28 cellular contexts compared by ENCODE assay signal in genomic region chr3:130897316-130897715, GRCh38. TPM values are rescaled to one million over a fixed set of nuclear protein-coding genes. Genes with fewer than 3 reads are reported as not detected.
DNase-seq lines count a peak whose midpoint lies in the region; ATAC-seq and TF ChIP-seq lines count a peak whose summit lies in the region.
"Had no signal": no experiment of that assay in that cellular context is flagged by ENCODE, and none has a peak within 500 bp of the region (broad histone marks: within the 10 kb centered on the region; RNA-seq: fewer than 3 reads in every experiment).

No MANE protein-coding gene starts in this region.

- H3K36me3 ChIP-seq in Loucy (ENCODE audit: insufficient read depth, low read length): no peaks in the 10 kb centered on the region
- H3K36me3 ChIP-seq: lower lobe of right lung, thyroid gland had no signal

- H2AFZ ChIP-seq in Loucy (ENCODE audit: low read length): no peak overlapping the region

- H3K27me3 ChIP-seq in Loucy (ENCODE audit: insufficient read depth, low read length, poor library complexity, severe bottlenecking) (no peaks in the 10 kb centered on the region), dorsolateral prefrontal cortex (no peaks in the 10 kb centered on the region)
- H3K27me3 ChIP-seq: thyroid gland had no signal

- H3K27me3 Mint-ChIP-seq in brain (peaks cover 13% of the 10 kb centered on the region), nephron progenitor cell (ENCODE audit: low read depth, poor library complexity) (no peaks in the 10 kb centered on the region)
- H3K27me3 Mint-ChIP-seq: central memory CD8-positive, alpha-beta T cell had no signal

- H3F3A ChIP-seq in Loucy (ENCODE audit: low read depth): no peaks in the 10 kb centered on the region

- H3K4me3 ChIP-seq in Loucy (ENCODE audit: low read length, poor library complexity, severe bottlenecking) (peak overlapping the region; percentile 92), dorsolateral prefrontal cortex (peak overlapping the region in 6 of 59 donors; percentile 15 to 95 (median 90))
- H3K4me3 ChIP-seq: lower lobe of right lung, thyroid gland had no signal

- no peaks in the 10 kb centered on the region for H3K9me3 Mint-ChIP-seq in brain
- no peaks in the 10 kb centered on the region for H3K9me3 Mint-ChIP-seq in nephron progenitor cell
- H3K9me3 Mint-ChIP-seq: CD8-positive, alpha-beta T cell; central memory CD8-positive, alpha-beta T cell; T-helper 2 cell treated with Interferon-gamma antibody and Interleukin-4, amounts not matched to agents 5 μg/mL and 100 μg/mL, for 36 hours had no signal

- H3K4me1 ChIP-seq in Loucy (ENCODE audit: insufficient read depth, low read length, poor library complexity, severe bottlenecking): peaks cover 80% of the 10 kb centered on the region

- H3K4me3 Mint-ChIP-seq in brain (peak overlapping the region; percentile 33 to 99 (median 95)), nephron progenitor cell (peak overlapping the region; percentile 35)
- H3K4me3 Mint-ChIP-seq: CD8-positive, alpha-beta T cell; central memory CD8-positive, alpha-beta T cell had no signal

- no peaks in the 10 kb centered on the region for H3K9me2 ChIP-seq in Loucy (replicated peaks; ENCODE audit: low read depth, low read length)
- H3K9me2 ChIP-seq: SK-N-SH had no signal

- intact Hi-C loops in dorsolateral prefrontal cortex (cut with DNase I): loop anchor here (10.0 kb wide), 2 partner anchors 127 to 607 kb away; partner anchors contain the start of genes ASTE1 (in 1 of the 2), MRPL3 (in 1 of the 2) and NEK11 (in 1 of the 2)

- no peak overlapping the region for H3K27ac ChIP-seq in dorsolateral prefrontal cortex
- H3K27ac ChIP-seq: lower lobe of right lung, thyroid gland, WERI-Rb-1 had no signal

- no peak for ATAC-seq in GM21528 (IDR thresholded peaks at IDR 0.05; ENCODE audit: low FRiP score, unreplicated experiment)
- ATAC-seq: CD8-positive, alpha-beta T cell; lower lobe of right lung; stimulated activated naive CD8-positive, alpha-beta T cell treated with anti-CD3 and anti-CD28 coated beads, Interleukin-15, Interleukin-2, amounts not matched to agents 100 U/mL and 50 U/mL, for 24 hours had no signal

- H3K36me3 Mint-ChIP-seq in brain (no peaks in the 10 kb centered on the region), nephron progenitor cell (ENCODE audit: low read depth) (no peaks in the 10 kb centered on the region)

- peak overlapping the region in 3 of 5 experiments; percentile 6 to 98 (median 21) for H3K27ac Mint-ChIP-seq in brain
- no peak overlapping the region for H3K27ac Mint-ChIP-seq in nephron progenitor cell
- H3K27ac Mint-ChIP-seq: CD8-positive, alpha-beta T cell; T-helper 2 cell treated with Interferon-gamma antibody and Interleukin-4, amounts not matched to agents 5 μg/mL and 100 μg/mL, for 36 hours had no signal

- H4K20me1 ChIP-seq in Loucy (ENCODE audit: insufficient read depth, low read length, poor library complexity, severe bottlenecking): peaks cover 77% of the 10 kb centered on the region

- peak; percentile 20 for DNase-seq in EH (ENCODE audit: low read depth)
- no peak for DNase-seq in nephron progenitor cell
- no peak for DNase-seq in dorsolateral prefrontal cortex
- no peak for DNase-seq in NK-92 (lab: John Stamatoyannopoulos, UW; ENCODE audit: unreplicated experiment)
- no peak for DNase-seq in medulla oblongata (ENCODE audit: extremely low spot score)
- DNase-seq: activated CD4-positive, alpha-beta T cell treated with anti-CD3 and anti-CD28 coated beads, Interleukin-2, amount 50 U/mL, for 48 hours; activated gamma-delta T cell treated with Interleukin-2 at 50 U/mL for 16 hours; activated T-cell treated with anti-CD3 and anti-CD28 coated beads for 4 hours; anterior cingulate cortex; CD8-positive, alpha-beta T cell; DMS53; islet precursor cell; lower lobe of right lung; NCI-H2081 treated with DMSO at 0.1 percent for 48 hours; NCI-H446; NK-92 treated with Interleukin-12 subunit alpha and Interleukin-12 subunit beta, amount 100 ng/mL, for 24 hours; occipital lobe; SK-N-SH; small intestine; stimulated activated CD4-positive, alpha-beta T cell treated with anti-CD3 and anti-CD28 coated beads, Interleukin-4, amount 100 ng/mL, for 24 hours; stimulated activated naive CD8-positive, alpha-beta T cell treated with anti-CD3 and anti-CD28 coated beads, Interleukin-15, Interleukin-2, amounts not matched to agents 100 U/mL and 50 U/mL, for 24 hours; thyroid gland; WERI-Rb-1 had no signal

- H3K79me2 ChIP-seq in Loucy (ENCODE audit: insufficient read depth, low read length): peaks cover 96% of the 10 kb centered on the region

- no peak overlapping the region for H3K9ac ChIP-seq in Loucy (ENCODE audit: low read depth, low read length, poor library complexity, severe bottlenecking)
- H3K9ac ChIP-seq: SK-N-SH had no signal

- TF ChIP-seq CTCF in Loucy (conservative IDR thresholded peaks at IDR 0.05; ENCODE audit: low read length) (no peak), brain (conservative IDR thresholded peaks at IDR 0.05) (no peak), nephron progenitor cell (IDR thresholded peaks at IDR 0.05) (no peak), dorsolateral prefrontal cortex (IDR thresholded peaks at IDR 0.05 in 54 of 56, conservative IDR thresholded peaks at IDR 0.05 in 2 of 56; ENCODE audit: low read depth in 1 of 56, partially characterized antibody in 56 of 56) (no peak)

- no peaks in the 10 kb centered on the region for H3K9me3 ChIP-seq in Loucy (ENCODE audit: insufficient read depth, low read depth, low read length)
- H3K9me3 ChIP-seq: lower lobe of right lung, SK-N-SH, thyroid gland had no signal

- H3K4me1 Mint-ChIP-seq in brain (peaks cover 76% of the 10 kb centered on the region), nephron progenitor cell (peaks cover 59% of the 10 kb centered on the region)

- H3K4me2 ChIP-seq in Loucy (ENCODE audit: low read depth, low read length, poor library complexity, severe bottlenecking): peak overlapping the region; percentile 87

RNA-seq across cellular contexts. Expression of gene ATP2C1, which starts 3.4 kb away (rescaled TPM):
- polyA plus RNA-seq in brain (ENCODE audit: insufficient read depth, low read depth, low replicate concordance): 92.0 TPM
- 100 to 1,000 TPM in 117 of 120 experiments, 10 to 100 TPM in 3; 90.0 to 170 (median 123) TPM for total RNA-seq in dorsolateral prefrontal cortex
